Comparison of ENCODE assay signal across 10 cellular contexts in the genomic region with DNA sequence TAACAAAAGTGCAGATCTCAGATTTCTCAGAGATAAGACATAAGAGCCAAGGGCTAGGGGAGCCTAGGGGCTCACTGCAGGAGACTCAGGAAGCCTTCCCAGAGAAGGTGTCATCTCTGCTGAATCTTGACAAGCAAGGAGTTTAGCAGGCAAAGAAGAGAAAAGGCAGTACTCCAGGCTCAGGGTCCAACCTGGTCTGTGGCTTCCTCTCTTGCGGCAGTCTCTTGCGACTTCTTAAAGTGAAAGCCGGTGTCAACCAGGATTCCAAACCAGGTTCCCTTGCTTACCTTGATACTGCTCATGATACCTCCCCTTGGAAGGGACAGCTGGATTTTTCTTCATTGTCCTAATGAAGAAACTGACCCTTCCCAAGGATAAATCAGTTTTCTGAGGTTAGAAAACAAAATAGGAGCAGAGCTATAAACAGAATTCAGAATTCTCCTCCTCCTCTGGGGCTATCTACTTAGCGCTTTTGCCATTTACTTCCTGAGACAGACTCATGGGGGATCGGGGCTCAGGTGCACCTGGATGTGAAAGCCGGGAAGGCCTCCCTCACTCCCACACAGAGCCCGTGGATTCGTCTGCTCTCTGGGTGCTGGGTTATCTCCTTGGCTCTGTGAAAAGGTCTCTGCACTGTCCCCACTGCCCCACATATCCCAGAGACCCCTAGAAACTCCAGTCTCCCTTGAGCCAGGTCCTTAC. TPM values are rescaled to one million over a fixed set of nuclear protein-coding genes. Genes with fewer than 3 reads are reported as not detected.
DNase-seq lines count a peak whose midpoint lies in the region; ATAC-seq, FAIRE-seq and TF ChIP-seq lines count a peak whose summit lies in the region.
"Had no signal": no experiment of that assay in that cellular context is flagged by ENCODE, and none has a peak within 500 bp of the region (broad histone marks: within the 10 kb centered on the region; RNA-seq: fewer than 3 reads in every experiment).

No MANE protein-coding gene starts in this region.

- BruUV-seq in A673 (replicated peaks; lab: Mats Ljungman, UMichigan), result no TSS peak

- no peak for ATAC-seq in HG02571 (IDR thresholded peaks at IDR 0.05; ENCODE audit: unreplicated experiment)

- intact Hi-C loops in A673 (cut with micrococcal nuclease; ENCODE audit: unreplicated experiment), result no loop called here

- H3K9me3 ChIP-seq in iPS-20b (ENCODE audit: insufficient read depth, low read depth, low read length) (no peaks in the 10 kb centered on the region), small intestine (ENCODE audit: control insufficient read depth, low read depth) (no peaks in the 10 kb centered on the region), A673 (ENCODE audit: low read depth, low read length, poor library complexity, severe bottlenecking) (no peaks in the 10 kb centered on the region)

- H3K4me3 ChIP-seq in iPS-20b (ENCODE audit: low read length) (peak overlapping the region; percentile 91), small intestine (ENCODE audit: low read depth in 1 of 2, low read length in 2 of 2) (no peak overlapping the region), A673 (ENCODE audit: low read depth, low read length, poor library complexity, severe bottlenecking) (no peak overlapping the region)

- DNase-seq in HTR-8/SVneo (ENCODE audit: insufficient read length, low spot score), result no peak
- DNase-seq in small intestine, result peak; percentile 64
- DNase-seq in amygdala (lab: John Stamatoyannopoulos, UW), result no peak
- DNase-seq in stimulated activated CD8-positive, alpha-beta memory T cell treated with anti-CD3 and anti-CD28 coated beads, Interleukin-4, amount 100 ng/mL, for 48 hours, result no peak
- DNase-seq in A673 (ENCODE audit: low spot score), result no peak
- DNase-seq: NCI-H2081 had no signal

- FAIRE-seq in HTR-8/SVneo (lab: Jason Lieb, UNC), result peak; percentile 38
- no peak for FAIRE-seq in small intestine (lab: Jason Lieb, UNC)

- 36 to 58% (median 36%) methylated on average over 8 of the region's 8 CpGs for WGBS in small intestine, 3 donors

- H3K27ac ChIP-seq in VCaP, result peak overlapping the region; percentile 42
- peak overlapping the region; percentile 99 for H3K27ac ChIP-seq in iPS-20b (ENCODE audit: low read length)
- peak overlapping the region; percentile 28 to 87 for H3K27ac ChIP-seq in small intestine (ENCODE audit: low read depth in 1 of 2, low read length in 1 of 2)
- no peak overlapping the region for H3K27ac ChIP-seq in A673 (ENCODE audit: low read depth, low read length, poor library complexity, severe bottlenecking)

- CTCF ChIA-PET in A673 (lab: Charles Lee), result no interaction called here

- POLR2A ChIA-PET in A673 (lab: Charles Lee; ENCODE audit: low non-redundant PET), result no interaction called here

- peaks cover 6% of the 10 kb centered on the region; the same call in 1 of the 2 replicates for H3K27me3 ChIP-seq in iPS-20b (ENCODE audit: insufficient read depth, low read length)
- no peaks in the 10 kb centered on the region for H3K27me3 ChIP-seq in small intestine (ENCODE audit: control insufficient read depth in 2 of 2, insufficient read depth in 2 of 2, low read length in 2 of 2)
- no peaks in the 10 kb centered on the region for H3K27me3 ChIP-seq in A673 (replicated peaks; ENCODE audit: insufficient read depth, low read depth, low read length, poor library complexity)

- no peaks in the 10 kb centered on the region for H3K36me3 ChIP-seq in iPS-20b (ENCODE audit: insufficient read depth, low read depth, low read length)
- H3K36me3 ChIP-seq in small intestine (ENCODE audit: control insufficient read depth in 2 of 2, insufficient read depth in 2 of 2, low read length in 2 of 2), result no peaks in the 10 kb centered on the region
- no peaks in the 10 kb centered on the region for H3K36me3 ChIP-seq in A673 (ENCODE audit: insufficient read depth, low read length, poor library complexity, severe bottlenecking)

- H3K9ac ChIP-seq in iPS-20b (ENCODE audit: low read depth, low read length), result peak overlapping the region; percentile 96; the same call in 1 of the 2 replicates

- H3K4me1 ChIP-seq in iPS-20b (ENCODE audit: insufficient read depth, low read length) (peaks cover 46% of the 10 kb centered on the region), small intestine (ENCODE audit: control insufficient read depth in 2 of 2, insufficient read depth in 1 of 2, low read depth in 1 of 2, low read length in 1 of 2) (peaks cover 7 to 8% of the 10 kb centered on the region in 2 donors), A673 (ENCODE audit: insufficient read depth, low read length, poor library complexity, severe bottlenecking) (peaks cover 7% of the 10 kb centered on the region)

- TF ChIP-seq CTCF in VCaP (conservative IDR thresholded peaks at IDR 0.05) (no peak), A673 (conservative IDR thresholded peaks at IDR 0.05; ENCODE audit: low read depth, low read length) (no peak)

RNA-seq across cellular contexts. Expression of gene SCNN1A, which starts 1.8 kb away (rescaled TPM):
- polyA plus RNA-seq in small intestine, result 10 to 100 TPM; 12.3 to 18.9 (median 14.4) TPM
- not detected in 2 replicates for total RNA-seq in A673 (2021)
- polyA plus RNA-seq: neural cell had no signal

RNA-seq across cellular contexts. Expression of gene LTBR, which starts 6.8 kb away (rescaled TPM):
- 10 to 100 TPM; 56.5 to 80.9 (median 65.5) TPM for polyA plus RNA-seq in small intestine
- 25.7 and 27.5 TPM in 2 replicates for total RNA-seq in A673 (2021)
- polyA plus RNA-seq: neural cell had no signal

RNA-seq across cellular contexts. Expression of gene TNFRSF1A, which starts 35.2 kb away (rescaled TPM):
- 100 to 1,000 TPM in 1 of 3 donors, 10 to 100 TPM in 2; 77.2 to 102 (median 92.9) TPM for polyA plus RNA-seq in small intestine
- 82.6 and 91.5 TPM in 2 replicates for total RNA-seq in A673 (2021)
